In the genomic region with DNA sequence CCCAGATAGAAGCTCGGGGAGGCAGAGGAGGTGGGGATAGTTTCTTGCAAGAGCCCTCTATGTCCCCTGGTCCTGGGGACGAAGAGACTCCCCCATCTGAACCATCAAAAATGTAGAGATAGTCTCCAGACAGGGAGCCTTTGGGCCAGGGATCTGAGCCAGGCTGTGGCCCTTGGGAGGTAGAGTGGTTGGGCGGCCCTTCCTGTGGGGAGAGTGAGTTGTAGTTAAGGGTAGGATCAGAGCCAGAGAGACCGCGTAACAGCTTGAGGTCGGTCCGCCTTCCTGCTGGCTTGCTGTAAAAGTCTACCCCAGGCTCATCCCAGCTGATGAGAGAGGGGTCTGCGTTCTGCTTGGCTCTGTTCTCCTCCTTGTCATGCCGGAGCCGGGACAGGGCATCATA, we compare ENCODE assay signal across 18 cellular contexts.
"Had no signal": no experiment of that assay in that cellular context is flagged by ENCODE, and none has a peak within 500 bp of the region (broad histone marks: within the 10 kb centered on the region; RNA-seq: fewer than 3 reads in every experiment).

No MANE protein-coding gene starts in this region.

- H3K4me3 Mint-ChIP-seq: activated CD8-positive, alpha-beta T cell treated with anti-CD3 and anti-CD28 coated beads, Interleukin-2, amount 10 ng/mL, durations not matched to agents 7 days and 5 days; activated naive CD8-positive, alpha-beta T cell treated with anti-CD3 and anti-CD28 coated beads for 36 hours; activated T-helper 1 cell treated with anti-CD3 and anti-CD28 coated beads, Interleukin-12 subunit alpha, Interleukin-12 subunit beta, Interleukin-2, Interleukin-4 antibody, amounts not matched to agents 30 ng/mL and 10 ng/mL and 1 ng/mL, durations not matched to agents 14 hours and 24 hours and 36 hours; nephron had no signal

- H3K4me3 ChIP-seq: breast epithelium, esophagus squamous epithelium, skin epidermis, tibial nerve, vagina had no signal

- H3K9me3 Mint-ChIP-seq: activated naive CD8-positive, alpha-beta T cell treated with anti-CD3 and anti-CD28 coated beads for 36 hours; activated T-helper 1 cell treated with anti-CD3 and anti-CD28 coated beads, Interleukin-12 subunit alpha, Interleukin-12 subunit beta, Interleukin-2, Interleukin-4 antibody, amounts not matched to agents 30 ng/mL and 10 ng/mL and 1 ng/mL, durations not matched to agents 14 hours and 24 hours and 36 hours; nephron had no signal

- ATAC-seq: activated CD8-positive, alpha-beta T cell treated with anti-CD3 and anti-CD28 coated beads, Interleukin-2, amount 10 ng/mL, durations not matched to agents 7 days and 5 days had no signal

- H3K27ac ChIP-seq: vagina had no signal

- H3K27me3 Mint-ChIP-seq: activated naive CD8-positive, alpha-beta T cell treated with anti-CD3 and anti-CD28 coated beads for 36 hours had no signal

- H3K27me3 ChIP-seq: breast epithelium, esophagus squamous epithelium, tibial nerve, vagina had no signal

- DNase-seq: activated CD4-positive, alpha-beta T cell treated with anti-CD3 and anti-CD28 coated beads for 4 hours; activated CD8-positive, alpha-beta memory T cell treated with anti-CD3 and anti-CD28 coated beads, Interleukin-2, amount 50 U/mL, for 4 hours; activated CD8-positive, alpha-beta T cell treated with anti-CD3 and anti-CD28 coated beads, Interleukin-2, amount 10 ng/mL, durations not matched to agents 7 days and 5 days; activated naive CD8-positive, alpha-beta T cell treated with anti-CD3 and anti-CD28 coated beads for 36 hours; amygdala; esophagus squamous epithelium; kidney glomerular epithelial cell; mesendoderm; occipital lobe; T-helper 2 cell had no signal

- FAIRE-seq: colon, endothelial cell of umbilical vein had no signal

- H3K9me3 ChIP-seq: breast epithelium, esophagus squamous epithelium, tibial nerve, vagina had no signal

- H3K36me3 ChIP-seq: breast epithelium, tibial nerve, vagina had no signal

- H3K27ac Mint-ChIP-seq: activated CD8-positive, alpha-beta T cell treated with anti-CD3 and anti-CD28 coated beads, Interleukin-2, amount 10 ng/mL, durations not matched to agents 7 days and 5 days; activated naive CD8-positive, alpha-beta T cell treated with anti-CD3 and anti-CD28 coated beads for 36 hours; activated T-helper 1 cell treated with anti-CD3 and anti-CD28 coated beads, Interleukin-12 subunit alpha, Interleukin-12 subunit beta, Interleukin-2, Interleukin-4 antibody, amounts not matched to agents 30 ng/mL and 10 ng/mL and 1 ng/mL, durations not matched to agents 14 hours and 24 hours and 36 hours; nephron had no signal
